Comparison of ENCODE assay signal across 9 cellular contexts in genomic region chr22:40215266-40215665, GRCh38. TPM values are rescaled to one million over a fixed set of nuclear protein-coding genes. Genes with fewer than 3 reads are reported as not detected.
DNase-seq lines count a peak whose midpoint lies in the region; ATAC-seq, FAIRE-seq and TF ChIP-seq lines count a peak whose summit lies in the region.
"Had no signal": no experiment of that assay in that cellular context is flagged by ENCODE, and none has a peak within 500 bp of the region (broad histone marks: within the 10 kb centered on the region; RNA-seq: fewer than 3 reads in every experiment).

No MANE protein-coding gene starts in this region.

- no peaks in the 10 kb centered on the region for H3K9me3 ChIP-seq in CD4-positive, alpha-beta T cell (ENCODE audit: control insufficient read depth, low read length)
- no peaks in the 10 kb centered on the region for H3K9me3 ChIP-seq in KOPT-K1 (ENCODE audit: insufficient read depth, low read length, poor library complexity, severe bottlenecking)
- no peaks in the 10 kb centered on the region for H3K9me3 ChIP-seq in left lung

- H3K4me3 Mint-ChIP-seq in CD4-positive, alpha-beta T cell: peak overlapping the region; percentile 71

- intact Hi-C loops in CD4-positive, alpha-beta T cell (cut with DNase I, micrococcal nuclease): loop anchor here in 1 of 2 experiments (5.0 kb wide), 1 partner anchor 38 kb away; the partner anchor contains the start of gene TNRC6B
- intact Hi-C loops in left lung (cut with DNase I): no loop called here

- H3K36me3 Mint-ChIP-seq in CD4-positive, alpha-beta T cell (ENCODE audit: low read depth): peaks cover 11% of the 10 kb centered on the region
- H3K36me3 Mint-ChIP-seq in activated naive CD4-positive, alpha-beta T cell treated with anti-CD3 and anti-CD28 coated beads, Interleukin-2, amount 50 U/mL, for 72 hours: no peaks in the 10 kb centered on the region

- no peak for TF ChIP-seq POLR2A in H54 (IDR thresholded peaks at IDR 0.05; ENCODE audit: low read depth, low read length)

- no peaks in the 10 kb centered on the region for H3K9me3 Mint-ChIP-seq in CD4-positive, alpha-beta T cell
- no peaks in the 10 kb centered on the region for H3K9me3 Mint-ChIP-seq in activated naive CD4-positive, alpha-beta T cell treated with anti-CD3 and anti-CD28 coated beads, Interleukin-2, amount 50 U/mL, for 72 hours

- H3K27ac ChIP-seq in CD4-positive, alpha-beta T cell (ENCODE audit: low read depth, low read length): peak overlapping the region; percentile 50
- peak overlapping the region; percentile 57 for H3K27ac ChIP-seq in KOPT-K1 (ENCODE audit: low read depth, low read length, poor library complexity, severe bottlenecking)
- H3K27ac ChIP-seq in left lung: peak overlapping the region in 1 of 2 donors; percentile 74

- peaks cover 6 to 91% of the 10 kb centered on the region in 2 donors for H3K4me1 ChIP-seq in left lung

- FAIRE-seq in H54 (lab: Jason Lieb, UNC): no peak

- POLR2A ChIA-PET in CD4-positive, alpha-beta T cell (lab: Charles Lee): interaction anchor here (0.8 to 1.8 kb wide), 7 partner anchors 8 to 171 kb away, joined by 3 to 12 read pairs (median 3); partner anchors contain the start of gene ADSL

- H3K4me1 Mint-ChIP-seq in CD4-positive, alpha-beta T cell (ENCODE audit: low read depth): peaks cover 90% of the 10 kb centered on the region

- H3K27ac Mint-ChIP-seq in CD4-positive, alpha-beta T cell: peak overlapping the region; percentile 91
- peak overlapping the region; percentile 64 to 93 for H3K27ac Mint-ChIP-seq in activated naive CD4-positive, alpha-beta T cell treated with anti-CD3 and anti-CD28 coated beads, Interleukin-2, amount 50 U/mL, for 72 hours

- no peaks in the 10 kb centered on the region for H3K27me3 Mint-ChIP-seq in CD4-positive, alpha-beta T cell

- TF ChIP-seq CTCF in CD4-positive, alpha-beta T cell (IDR thresholded peaks at IDR 0.05): no peak
- TF ChIP-seq CTCF in left lung (IDR thresholded peaks at IDR 0.05): no peak

- no peak for ATAC-seq in CD4-positive, alpha-beta T cell (ENCODE audit: poor library complexity)
- ATAC-seq in activated naive CD4-positive, alpha-beta T cell treated with anti-CD3 and anti-CD28 coated beads, Interleukin-2, amount 50 U/mL, for 72 hours: no peak
- ATAC-seq in left lung: peak; percentile 53
- ATAC-seq in GM21526 (IDR thresholded peaks at IDR 0.05; ENCODE audit: low FRiP score, unreplicated experiment): no peak

- CTCF ChIA-PET in CD4-positive, alpha-beta T cell (lab: Charles Lee): interaction anchor here (1.2 to 1.5 kb wide), 2 partner anchors 9 to 26 kb away, joined by 3 to 6 read pairs; no protein-coding TSS in a partner anchor

- no peak for DNase-seq in CD4-positive, alpha-beta T cell
- DNase-seq in activated naive CD4-positive, alpha-beta T cell treated with anti-CD3 and anti-CD28 coated beads, Interleukin-2, amount 50 U/mL, for 72 hours (ENCODE audit: low spot score in 2 of 2): no peak
- DNase-seq in left lung: peak in 1 of 2 donors; percentile 62
- DNase-seq in activated CD4-positive, CD25-positive, alpha-beta regulatory T cell (lab: John Stamatoyannopoulos, UW): no peak
- DNase-seq in H54 (ENCODE audit: insufficient read length, low spot score): no peak
- no peak for DNase-seq in midbrain (lab: John Stamatoyannopoulos, UW)
- DNase-seq: NCI-H187 treated with DMSO at 0.1 percent for 48 hours had no signal

- H3K27me3 ChIP-seq in CD4-positive, alpha-beta T cell (ENCODE audit: control insufficient read depth, insufficient read depth, low read length): no peaks in the 10 kb centered on the region
- no peaks in the 10 kb centered on the region for H3K27me3 ChIP-seq in left lung

- H3K4me3 ChIP-seq in left lung: peak overlapping the region in 1 of 2 donors; percentile 7

- H3K36me3 ChIP-seq in KOPT-K1 (ENCODE audit: insufficient read depth, low read length) (peaks cover 8% of the 10 kb centered on the region; the same call in 1 of the 2 replicates), left lung (no peaks in the 10 kb centered on the region)

RNA-seq across cellular contexts. Expression of gene TNRC6B, which starts 37.5 kb away (rescaled TPM):
- total RNA-seq in CD4-positive, alpha-beta T cell: 100 to 1,000 TPM; 110 to 111 TPM
- 10 to 100 TPM; 57.7 to 63.2 TPM for total RNA-seq in activated naive CD4-positive, alpha-beta T cell treated with anti-CD3 and anti-CD28 coated beads, Interleukin-2, amount 50 U/mL, for 72 hours
- total RNA-seq in left lung: 10 to 100 TPM; 40.3 to 40.7 TPM
